Comparison of ENCODE assay signal across 17 cellular contexts in the genomic region with DNA sequence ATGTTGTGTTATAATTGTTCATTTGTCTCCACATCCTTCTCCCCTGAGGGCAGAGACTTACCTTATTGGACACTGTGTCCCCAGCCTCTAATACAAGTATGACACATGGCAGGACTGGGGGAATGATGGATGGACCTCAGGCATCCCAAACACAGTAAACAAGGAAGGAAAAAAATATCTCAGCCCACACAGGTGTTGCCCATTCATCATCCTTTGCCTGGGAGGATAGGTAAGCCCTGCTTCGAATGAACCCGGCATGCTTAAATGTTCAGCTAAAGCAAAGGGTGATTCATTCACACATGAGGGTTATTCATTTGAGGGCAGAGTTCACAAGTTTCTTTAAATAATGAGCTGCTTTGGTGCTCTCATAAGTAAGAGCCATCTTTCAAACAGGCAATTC. TPM values are rescaled to one million over a fixed set of nuclear protein-coding genes. Genes with fewer than 3 reads are reported as not detected.
A peak's percentile ranks its signal among the peaks of the same experiment; 100 is the strongest.
DNase-seq lines count a peak whose midpoint lies in the region; ATAC-seq, FAIRE-seq and TF ChIP-seq lines count a peak whose summit lies in the region.
"Had no signal": no experiment of that assay in that cellular context is flagged by ENCODE, and none has a peak within 500 bp of the region (broad histone marks: within the 10 kb centered on the region; RNA-seq: fewer than 3 reads in every experiment).

No MANE protein-coding gene starts in this region.

- H3K4me3 Mint-ChIP-seq in natural killer cell = no peak overlapping the region
- H3K4me3 Mint-ChIP-seq: CD14-positive monocyte; CD4-positive, alpha-beta memory T cell had no signal

- H3K79me2 ChIP-seq in HepG2 (ENCODE audit: insufficient read depth, low read length) (no peaks in the 10 kb centered on the region), hepatocyte (no peaks in the 10 kb centered on the region)

- no peaks in the 10 kb centered on the region for H3K9me3 ChIP-seq in HepG2 (ENCODE audit: low read length)
- no peaks in the 10 kb centered on the region for H3K9me3 ChIP-seq in right lobe of liver
- H3K9me3 ChIP-seq in hepatocyte (ENCODE audit: low read depth) = no peaks in the 10 kb centered on the region
- H3K9me3 ChIP-seq: BLaER1, HAP-1 had no signal

- H3K4me1 ChIP-seq in HepG2 (ENCODE audit: insufficient read depth, low read length) (peaks cover 41% of the 10 kb centered on the region), right lobe of liver (no peaks in the 10 kb centered on the region), hepatocyte (ENCODE audit: insufficient read depth) (peaks cover 4% of the 10 kb centered on the region)
- H3K4me1 ChIP-seq: BLaER1, HAP-1 had no signal

- H3K4me3 ChIP-seq in HepG2 (replicated peaks in 1 of 3; ENCODE audit: insufficient read depth in 1 of 3, low read depth in 2 of 3, low read length in 3 of 3) (no peak overlapping the region), right lobe of liver (no peak overlapping the region), hepatocyte (no peak overlapping the region)
- H3K4me3 ChIP-seq: BLaER1, GM23248, HAP-1 had no signal

- no peak overlapping the region for H3K27ac Mint-ChIP-seq in natural killer cell
- H3K27ac Mint-ChIP-seq: CD4-positive, alpha-beta memory T cell had no signal

- no peak overlapping the region for H3K4me2 ChIP-seq in HepG2 (ENCODE audit: low read depth, low read length)
- H3K4me2 ChIP-seq in hepatocyte = no peak overlapping the region
- H3K4me2 ChIP-seq: BLaER1 had no signal

- H3K4me1 Mint-ChIP-seq in natural killer cell = peaks cover 0 to 7% of the 10 kb centered on the region in 2 donors
- H3K4me1 Mint-ChIP-seq: CD14-positive monocyte had no signal

- H2AFZ ChIP-seq in HepG2 (ENCODE audit: low read length) (no peak overlapping the region), hepatocyte (no peak overlapping the region)
- H2AFZ ChIP-seq: GM23248 had no signal

- intact Hi-C loops in HepG2 (cut with micrococcal nuclease; ENCODE audit: unreplicated experiment) (no loop called here), right lobe of liver (cut with DNase I) (no loop called here), natural killer cell (cut with micrococcal nuclease) (no loop called here)

- H3K9me2 ChIP-seq in hepatocyte (replicated peaks; ENCODE audit: insufficient read depth) = no peaks in the 10 kb centered on the region

- BruUV-seq in HepG2 (replicated peaks; lab: Mats Ljungman, UMichigan) = no TSS peak

- H4K20me1 ChIP-seq in HepG2 (ENCODE audit: insufficient read depth, low read length) (no peaks in the 10 kb centered on the region), hepatocyte (ENCODE audit: insufficient read depth, poor library complexity, severe bottlenecking) (no peaks in the 10 kb centered on the region)
- H4K20me1 ChIP-seq: BLaER1 had no signal

- TF ChIP-seq EP300 in HepG2 (IDR thresholded peaks at IDR 0.05; ENCODE audit: low read depth in 2 of 2, low read length in 2 of 2) = no peak
- no peak for TF ChIP-seq EP300 in HepG2 (CRISPR knock-in tag; IDR thresholded peaks at IDR 0.05; ENCODE audit: borderline replicate concordance)

- H3K27ac ChIP-seq in HepG2 (ENCODE audit: extremely low read length, insufficient read depth, low read length) = no peak overlapping the region
- no peak overlapping the region for H3K27ac ChIP-seq in right lobe of liver
- H3K27ac ChIP-seq in hepatocyte = no peak overlapping the region
- H3K27ac ChIP-seq: BLaER1, GM23248 had no signal

- WGBS in HepG2 (ENCODE audit: low lambda C conversion rate) = 68% methylated on average over 2 of the region's 2 CpGs
- WGBS in right lobe of liver (ENCODE audit: insufficient coverage, low coverage, low lambda C conversion rate, missing lambda C conversion rate) = no CpG with 5 or more reads among the region's 2 CpGs
- WGBS in hepatocyte (ENCODE audit: low lambda C conversion rate, missing lambda C conversion rate) = 69% methylated on average over 2 of the region's 2 CpGs

- H3K9ac ChIP-seq in HepG2 (ENCODE audit: insufficient read depth, low read depth, low read length) = no peak overlapping the region
- H3K9ac ChIP-seq: BLaER1, GM23248 had no signal

- no peak for TF ChIP-seq POLR2A in HepG2 (IDR thresholded peaks at IDR 0.05; ENCODE audit: insufficient read depth in 1 of 2, low read depth in 2 of 2, low read length in 2 of 2)
- TF ChIP-seq POLR2A in right lobe of liver (IDR thresholded peaks at IDR 0.05) = no peak

- ATAC-seq in HepG2 (no peak), right lobe of liver (no peak), natural killer cell (no peak)

- TF ChIP-seq RAD21 in HepG2 (CRISPR knock-in tag; IDR thresholded peaks at IDR 0.05) = no peak

- no peak for DNase-seq in HepG2 (ENCODE audit: low spot score)
- DNase-seq in right lobe of liver = no peak
- DNase-seq in NCI-H69 (lab: John Stamatoyannopoulos, UW) = peak; percentile 91
- peak; percentile 19 for DNase-seq in hepatocyte (ENCODE audit: low spot score)
- DNase-seq in hepatic stellate cell (ENCODE audit: low spot score) = no peak
- no peak for DNase-seq in NCI-H2196 treated with DMSO at 0.1 percent for 48 hours (lab: John Stamatoyannopoulos, UW; ENCODE audit: unreplicated experiment)
- no peak for DNase-seq in natural killer cell
- no peak for DNase-seq in midbrain (lab: John Stamatoyannopoulos, UW)
- DNase-seq: 8988T; Calu3; CD4-positive, alpha-beta memory T cell; DMS79 treated with DMSO at 0.1 percent for 48 hours; GF-D8; GM23248 had no signal

- POLR2A ChIA-PET in HepG2 (lab: Yijun Ruan, JAX) = no interaction called here

- H3K27me3 Mint-ChIP-seq in natural killer cell (ENCODE audit: low read depth in 2 of 2) = peaks cover 0 to 4% of the 10 kb centered on the region in 2 donors

- no peaks in the 10 kb centered on the region for H3K9me3 Mint-ChIP-seq in natural killer cell
- H3K9me3 Mint-ChIP-seq: CD4-positive, alpha-beta memory T cell had no signal

- in situ Hi-C loops in HepG2 (cut with HindIII; ENCODE audit: extremely low pct_ligation_motif_present, low pct_unique_long_range_greater_than_20kb) = loop anchor here (25.0 kb wide), 1 partner anchor 375 kb away; a partner anchor contains a TSS

- H3K27me3 ChIP-seq in HepG2 (ENCODE audit: control insufficient read depth in 1 of 2, insufficient read depth in 2 of 2, low read length in 2 of 2) (no peaks in the 10 kb centered on the region; a peak in 1 of 5 replicates), right lobe of liver (no peaks in the 10 kb centered on the region), hepatocyte (no peaks in the 10 kb centered on the region)
- H3K27me3 ChIP-seq: BLaER1 had no signal

- TF ChIP-seq CTCF in HepG2 (CRISPR knock-in tag; IDR thresholded peaks at IDR 0.05) (no peak), right lobe of liver (IDR thresholded peaks at IDR 0.05) (no peak), hepatocyte (IDR thresholded peaks at IDR 0.05; ENCODE audit: poor library complexity) (no peak), natural killer cell (IDR thresholded peaks at IDR 0.05) (no peak)

- no peaks in the 10 kb centered on the region; a peak in 1 of 5 replicates for H3K36me3 ChIP-seq in HepG2 (replicated peaks in 1 of 2; ENCODE audit: control insufficient read depth in 1 of 2, insufficient read depth in 2 of 2, low read length in 2 of 2)
- H3K36me3 ChIP-seq in right lobe of liver = no peaks in the 10 kb centered on the region
- H3K36me3 ChIP-seq in hepatocyte (replicated peaks; ENCODE audit: insufficient read depth, low read depth) = no peaks in the 10 kb centered on the region
- H3K36me3 ChIP-seq: HAP-1 had no signal

- no peak for FAIRE-seq in HepG2 (lab: Jason Lieb, UNC)

- CTCF ChIA-PET in HepG2 (lab: Yijun Ruan, JAX; ENCODE audit: low intra/inter-chr PET ratio, low total read pairs) = no interaction called here

- no peaks in the 10 kb centered on the region for H3K36me3 Mint-ChIP-seq in natural killer cell
- H3K36me3 Mint-ChIP-seq: CD4-positive, alpha-beta memory T cell had no signal

TF ChIP-seq in HepG2, 621 proteins besides CTCF, POLR2A, EP300 and RAD21:
- TF ChIP-seq, protein P1, sequence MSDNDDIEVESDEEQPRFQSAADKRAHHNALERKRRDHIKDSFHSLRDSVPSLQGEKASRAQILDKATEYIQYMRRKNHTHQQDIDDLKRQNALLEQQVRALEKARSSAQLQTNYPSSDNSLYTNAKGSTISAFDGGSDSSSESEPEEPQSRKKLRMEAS (IDR thresholded peaks at IDR 0.05) = peak; percentile 39; the same call in 1 of the 2 replicates
- no peak for TF ChIP-seq SCMH1 (CRISPR knock-in tag; IDR thresholded peaks at IDR 0.05; ENCODE audit: borderline replicate concordance)

RNA-seq across cellular contexts. Expression of a gene that starts 34.7 kb away (rescaled TPM):
- total RNA-seq in HepG2 (2016; rRNA removed; fragmentation: Illumina TruSeq; extraction: Trizol) (121 and 137 TPM in 2 replicates), right lobe of liver (10 to 100 TPM in 4 of 6 experiments, 1 to 10 TPM in 2; 2.8 to 17.2 (median 12.4) TPM), hepatocyte (29.5 and 34.7 TPM in 2 replicates), natural killer cell (10 to 100 TPM; 18.7 to 33.5 (median 27.9) TPM)
- 99.7 and 114 TPM in 2 replicates for total RNA-seq in HepG2 (2016; cell fraction: cytosol; rRNA removed; fragmentation: Illumina TruSeq; extraction: Trizol; ENCODE audit: low read depth)
- 116 and 133 TPM in 2 replicates for total RNA-seq in HepG2 (2016; cell fraction: insoluble cytoplasmic fraction; rRNA removed; fragmentation: Illumina TruSeq; extraction: Trizol)
- total RNA-seq in HepG2 (2016; cell fraction: membrane; rRNA removed; fragmentation: Illumina TruSeq; extraction: Trizol) = 235 and 252 TPM in 2 replicates
- 88.1 and 105 TPM in 2 replicates for total RNA-seq in HepG2 (2016; cell fraction: nucleus; rRNA removed; fragmentation: Illumina TruSeq; extraction: Trizol)
- polyA plus RNA-seq in HepG2 (2011; rRNA removed) (183 and 225 TPM in 2 replicates), hepatocyte (19.4 and 26.9 TPM in 2 replicates)
- polyA plus RNA-seq in HepG2 (2011; cell fraction: cytosol; rRNA removed) = 146 and 162 TPM in 2 replicates
- polyA plus RNA-seq in HepG2 (2011; cell fraction: nucleus; rRNA removed) = 117 and 147 TPM in 2 replicates
- polyA plus RNA-seq in HepG2 (2012) = 189 and 194 TPM in 2 replicates
- 146 and 160 TPM in 2 replicates for polyA plus RNA-seq in HepG2 (2016; cell fraction: cytosol; fragmentation: Illumina TruSeq; extraction: Trizol; ENCODE audit: low read depth)
- polyA plus RNA-seq in HepG2 (2016; cell fraction: insoluble cytoplasmic fraction; fragmentation: Illumina TruSeq; extraction: Trizol; ENCODE audit: low read depth) = 156 and 164 TPM in 2 replicates
- polyA plus RNA-seq in HepG2 (2016; cell fraction: membrane; fragmentation: Illumina TruSeq; extraction: Trizol; ENCODE audit: low read depth) = 231 and 245 TPM in 2 replicates
- polyA plus RNA-seq in HepG2 (2016; cell fraction: nucleus; fragmentation: Illumina TruSeq; extraction: Trizol; ENCODE audit: insufficient read depth, low read depth) = 151 and 156 TPM in 2 replicates
- polyA minus RNA-seq in HepG2 (2011; rRNA and poly(A)+ RNA removed; ENCODE audit: low replicate concordance) = 4.3 and 244 TPM in 2 replicates
- polyA minus RNA-seq in HepG2 (2011; cell fraction: cytosol; rRNA and poly(A)+ RNA removed) = 111 and 112 TPM in 2 replicates
- 154 and 170 TPM in 2 replicates for polyA minus RNA-seq in HepG2 (2011; cell fraction: nucleus; rRNA and poly(A)+ RNA removed)

Comparison
In these comparisons a context has a peak if more than half of its experiments do, and no peak if none do; other contexts are left out.
1. DNase-seq: peak in NCI-H69 (single experiment) and hepatocyte (single experiment); none in HepG2 (single experiment), right lobe of liver (0 of 3), hepatic stellate cell (single experiment), NCI-H2196 treated with DMSO at 0.1 percent for 48 hours (single experiment), natural killer cell (single experiment) and midbrain (single experiment).